21 cellular contexts compared by ENCODE assay signal in genomic region chr6:105608393-105608705, GRCh38.
DNase-seq lines count a peak whose midpoint lies in the region; ATAC-seq, FAIRE-seq and TF ChIP-seq lines count a peak whose summit lies in the region.
"Had no signal": no experiment of that assay in that cellular context is flagged by ENCODE, and none has a peak within 500 bp of the region (broad histone marks: within the 10 kb centered on the region; RNA-seq: fewer than 3 reads in every experiment).

No MANE protein-coding gene starts in this region.

- peak overlapping the region; percentile 90 for H3K27ac ChIP-seq in GM23248
- H3K27ac ChIP-seq in K562 (ENCODE audit: extremely low read depth, low read depth, low read length): no peak overlapping the region
- peak overlapping the region; percentile 40 to 49 for H3K27ac ChIP-seq in left lung
- peak overlapping the region in 14 of 21 experiments; percentile 3 to 73 (median 50) for H3K27ac ChIP-seq in skin epidermis
- peak overlapping the region in 1 of 4 donors; percentile 13 for H3K27ac ChIP-seq in pancreas
- H3K27ac ChIP-seq: cardiac muscle cell had no signal

- POLR2A ChIA-PET in K562 (lab: Yijun Ruan, JAX): no interaction called here
- POLR2A ChIA-PET in GM10248 (lab: Yijun Ruan, JAX): no interaction called here

- CTCF ChIA-PET in K562 (lab: Yijun Ruan, JAX; ENCODE audit: low intra/inter-chr PET ratio) (no interaction called here), GM10248 (lab: Yijun Ruan, JAX) (interaction anchor here (1.2 to 1.5 kb wide), 3 partner anchors 9 to 140 kb away, joined by 3 to 4 read pairs (median 3); no protein-coding TSS in a partner anchor)

- no peak for DNase-seq in GM23248
- DNase-seq in K562 (ENCODE audit: extremely low read depth in 1 of 4, low spot score in 3 of 4): no peak
- DNase-seq in left lung: no peak
- DNase-seq in AG20443 (ENCODE audit: low spot score): no peak
- DNase-seq in GM10248 (ENCODE audit: extremely low spot score): no peak
- no peak for DNase-seq in pancreas
- DNase-seq: activated CD4-positive, CD25-positive, alpha-beta regulatory T cell treated with anti-CD3 and anti-CD28 coated beads, Interleukin-2, amount 50 U/mL, for 72 hours; activated CD8-positive, alpha-beta T cell treated with anti-CD3 and anti-CD28 coated beads for 36 hours; activated gamma-delta T cell treated with Interleukin-2 at 50 U/mL for 16 hours; adrenal gland; CD4-positive, CD25-positive, alpha-beta regulatory T cell; H7; NCI-H2171; NCI-H524 treated with DMSO at 0.1 percent for 48 hours; stimulated activated naive CD8-positive, alpha-beta T cell treated with anti-CD3 and anti-CD28 coated beads, Interleukin-15, amount 100 ng/mL, for 72 hours had no signal

- H3F3A ChIP-seq in GM23248 (ENCODE audit: insufficient read depth): peaks cover 30% of the 10 kb centered on the region

- H3K9me1 ChIP-seq in K562 (ENCODE audit: control insufficient read depth, insufficient read depth, low read length): no peaks in the 10 kb centered on the region

- H4K20me1 ChIP-seq in GM23248 (ENCODE audit: insufficient read depth) (no peaks in the 10 kb centered on the region), K562 (replicated peaks; ENCODE audit: control insufficient read depth, insufficient read depth, low read length) (no peaks in the 10 kb centered on the region)

- H3K36me3 ChIP-seq in GM23248 (ENCODE audit: low read depth) (no peaks in the 10 kb centered on the region), K562 (ENCODE audit: control insufficient read depth, insufficient read depth, low read length) (no peaks in the 10 kb centered on the region), left lung (no peaks in the 10 kb centered on the region), pancreas (no peaks in the 10 kb centered on the region)
- H3K36me3 ChIP-seq: adrenal gland, cardiac muscle cell, lower lobe of right lung had no signal

- peaks cover 33% of the 10 kb centered on the region for H3K4me1 ChIP-seq in GM23248 (ENCODE audit: insufficient read depth)
- no peaks in the 10 kb centered on the region for H3K4me1 ChIP-seq in K562 (replicated peaks in 1 of 2; ENCODE audit: control insufficient read depth in 2 of 2, insufficient read depth in 2 of 2, low read length in 2 of 2)
- H3K4me1 ChIP-seq in left lung: no peaks in the 10 kb centered on the region
- H3K4me1 ChIP-seq in pancreas: no peaks in the 10 kb centered on the region

- H3K79me2 ChIP-seq in GM23248 (ENCODE audit: insufficient read depth) (no peaks in the 10 kb centered on the region), K562 (ENCODE audit: control insufficient read depth, insufficient read depth, low read length) (no peaks in the 10 kb centered on the region)

- FAIRE-seq in K562 (lab: Jason Lieb, UNC): no peak
- no peak for FAIRE-seq in pancreas (lab: Jason Lieb, UNC)
- FAIRE-seq: endothelial cell of umbilical vein, islet of Langerhans had no signal

- TF ChIP-seq RAD21 in K562 (CRISPR knock-in tag; conservative IDR thresholded peaks at IDR 0.05 in 1 of 2, IDR thresholded peaks at IDR 0.05 in 1 of 2): no peak

- intact Hi-C loops in K562 (cut with micrococcal nuclease) (no loop called here), left lung (cut with DNase I) (no loop called here), pancreas (cut with DNase I) (no loop called here)

- TF ChIP-seq CTCF in K562 (IDR thresholded peaks at IDR 0.05 in 2 of 3, conservative IDR thresholded peaks at IDR 0.05 in 1 of 3; ENCODE audit: insufficient read depth in 2 of 3, low read depth in 1 of 3, low read length in 3 of 3): no peak
- TF ChIP-seq CTCF in left lung (IDR thresholded peaks at IDR 0.05): no peak
- TF ChIP-seq CTCF in GM10248 (IDR thresholded peaks at IDR 0.05; ENCODE audit: control extremely low read depth, extremely low read depth, low read depth, missing control alignments): no peak
- no peak for TF ChIP-seq CTCF in pancreas (IDR thresholded peaks at IDR 0.05)

- 100% methylated on average over 1 of the region's 1 CpG for WGBS in GM23248 (ENCODE audit: low coverage in 1 of 2, low lambda C conversion rate in 2 of 2, missing lambda C conversion rate in 2 of 2), 2 experiments
- WGBS in K562 (ENCODE audit: insufficient coverage, low coverage, missing lambda C conversion rate): 25% methylated on average over 1 of the region's 1 CpG
- 77 to 79% methylated on average over 1 of the region's 1 CpG for WGBS in pancreas, 2 donors

- no peak for TF ChIP-seq EP300 in K562 (IDR thresholded peaks at IDR 0.05; ENCODE audit: low read length)

- H3K27me3 ChIP-seq in GM23248 (replicated peaks; ENCODE audit: insufficient read depth): no peaks in the 10 kb centered on the region
- H3K27me3 ChIP-seq in K562 (ENCODE audit: control insufficient read depth in 2 of 2, insufficient read depth in 2 of 2, low read length in 2 of 2): no peaks in the 10 kb centered on the region; a peak in 1 of 5 replicates
- no peaks in the 10 kb centered on the region for H3K27me3 ChIP-seq in left lung
- H3K27me3 ChIP-seq in pancreas: no peaks in the 10 kb centered on the region
- H3K27me3 ChIP-seq: cardiac muscle cell had no signal

- in situ Hi-C loops in GM23248 (cut with MboI): no loop called here
- in situ Hi-C loops in K562 (cut with MboI): no loop called here

- no peak for TF ChIP-seq POLR2A in K562 (conservative IDR thresholded peaks at IDR 0.05)

- H3K9me2 ChIP-seq in GM23248 (ENCODE audit: insufficient read depth): no peaks in the 10 kb centered on the region

- H3K4me2 ChIP-seq in GM23248 (ENCODE audit: unreplicated experiment) (peak overlapping the region; percentile 13), K562 (ENCODE audit: insufficient read depth, low read length) (no peak overlapping the region)

- no TSS peak for BruUV-seq in K562 (replicated peaks; lab: Mats Ljungman, UMichigan)

- H3K9me3 ChIP-seq in GM23248 (ENCODE audit: low read depth): no peaks in the 10 kb centered on the region
- H3K9me3 ChIP-seq in K562 (replicated peaks; ENCODE audit: control insufficient read depth, insufficient read depth, low read depth, low read length): no peaks in the 10 kb centered on the region
- H3K9me3 ChIP-seq in left lung: no peaks in the 10 kb centered on the region
- no peaks in the 10 kb centered on the region for H3K9me3 ChIP-seq in pancreas
- H3K9me3 ChIP-seq: adrenal gland, lower lobe of right lung had no signal

- H3K4me3 ChIP-seq in GM23248 (no peak overlapping the region), K562 (no peak overlapping the region), left lung (no peak overlapping the region), skin epidermis (no peak overlapping the region), pancreas (no peak overlapping the region)
- H3K4me3 ChIP-seq: adrenal gland, cardiac muscle cell, lower lobe of right lung had no signal

- peak overlapping the region; percentile 39 for H2AFZ ChIP-seq in GM23248
- no peak overlapping the region; the same call in 1 of the 2 replicates for H2AFZ ChIP-seq in K562 (ENCODE audit: low read depth, low read length)

- H3K9ac ChIP-seq in GM23248: peak overlapping the region; percentile 63
- H3K9ac ChIP-seq in K562 (ENCODE audit: insufficient read depth in 1 of 2, low read depth in 2 of 2, low read length in 2 of 2): no peak overlapping the region

- ATAC-seq in K562 (no peak), left lung (no peak), pancreas (no peak), HG02678 (IDR thresholded peaks at IDR 0.05; ENCODE audit: unreplicated experiment) (no peak)
- ATAC-seq: activated CD8-positive, alpha-beta T cell treated with anti-CD3 and anti-CD28 coated beads for 36 hours; stimulated activated naive CD8-positive, alpha-beta T cell treated with anti-CD3 and anti-CD28 coated beads, Interleukin-15, amount 100 ng/mL, for 72 hours had no signal

TF ChIP-seq in K562, 482 proteins besides CTCF, POLR2A, EP300 and RAD21:
- TF ChIP-seq ZNF354B (CRISPR knock-in tag; IDR thresholded peaks at IDR 0.05) (no peak), ZNF766 (CRISPR knock-in tag; conservative IDR thresholded peaks at IDR 0.05) (0 out of 2 replicates have a peak, but pooled peaks have one; percentile 29), GATAD2B (IDR thresholded peaks at IDR 0.05; ENCODE audit: borderline replicate concordance) (no peak), ZNF217 (CRISPR knock-in tag; IDR thresholded peaks at IDR 0.05) (no peak), CTBP1 (IDR thresholded peaks at IDR 0.05; ENCODE audit: borderline replicate concordance) (no peak), THRA (IDR thresholded peaks at IDR 0.05) (no peak), TEAD4 (IDR thresholded peaks at IDR 0.05; ENCODE audit: low read length) (no peak), TEAD4 (CRISPR knock-in tag; IDR thresholded peaks at IDR 0.05; ENCODE audit: borderline replicate concordance) (no peak), RFX7 (CRISPR knock-in tag; IDR thresholded peaks at IDR 0.05) (no peak)
